Comparison of ENCODE assay signal across 1 cellular context in the genomic region with DNA sequence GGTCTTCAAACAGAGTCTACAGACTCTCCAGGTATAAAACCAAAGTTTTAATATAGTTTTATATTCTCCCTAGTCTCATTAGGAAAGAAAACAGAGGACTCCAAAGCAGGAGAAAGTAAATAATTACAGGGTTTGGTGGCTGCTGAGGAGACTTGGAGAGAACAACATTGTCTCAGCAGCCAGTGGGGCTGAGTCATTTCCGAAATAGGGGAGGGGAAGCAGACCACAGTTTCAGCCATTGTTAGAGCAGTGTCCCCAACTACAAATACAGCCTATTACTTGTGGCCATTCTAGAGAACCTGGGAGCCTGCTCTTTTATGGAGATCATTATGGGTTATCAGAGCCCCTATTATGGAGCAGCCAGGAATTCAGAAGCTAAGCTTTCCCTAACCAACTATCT.
TF ChIP-seq lines count a peak whose summit lies in the region.

No MANE protein-coding gene starts in this region.

TF ChIP-seq in GM23338, 12 proteins besides CTCF, POLR2A, EP300 and RAD21:
- TF ChIP-seq REST (IDR thresholded peaks at IDR 0.05; ENCODE audit: unreplicated experiment) (no peak), JUNB (IDR thresholded peaks at IDR 0.05; ENCODE audit: unreplicated experiment) (no peak), POLR2AphosphoS5 (IDR thresholded peaks at IDR 0.05; ENCODE audit: low read depth) (no peak), EZH2phosphoT487 (IDR thresholded peaks at IDR 0.05; ENCODE audit: unreplicated experiment) (no peak), CREB1 (CRISPR knock-in tag; IDR thresholded peaks at IDR 0.05; ENCODE audit: low read depth) (no peak), EZH2 (IDR thresholded peaks at IDR 0.05; ENCODE audit: low read depth, unreplicated experiment) (no peak)
